Comparison of ENCODE assay signal across 16 cellular contexts in genomic region chr20:47281376-47281775, GRCh38.
A peak's percentile ranks its signal among the peaks of the same experiment; 100 is the strongest.
DNase-seq lines count a peak whose midpoint lies in the region; ATAC-seq, FAIRE-seq and TF ChIP-seq lines count a peak whose summit lies in the region.
"Had no signal": no experiment of that assay in that cellular context is flagged by ENCODE, and none has a peak within 500 bp of the region (broad histone marks: within the 10 kb centered on the region; RNA-seq: fewer than 3 reads in every experiment).

No MANE protein-coding gene starts in this region.

- CTCF ChIA-PET in MCF 10A (lab: Yijun Ruan, JAX) (interaction anchor here (0.6 to 12.2 kb wide), 5 partner anchors 9 to 587 kb away, joined by 4 to 581 read pairs (median 5); no protein-coding TSS in a partner anchor), endothelial cell of umbilical vein (lab: Charles Lee) (interaction anchor here (0.8 to 9.2 kb wide), 5 partner anchors 9 to 339 kb away, joined by 3 to 110 read pairs (median 3); no protein-coding TSS in a partner anchor), PC-3 (lab: Charles Lee) (no interaction called here)

- no TSS peak for BruUV-seq in MCF 10A (replicated peaks; lab: Mats Ljungman, UMichigan)
- no TSS peak for BruUV-seq in endothelial cell of umbilical vein (replicated peaks; lab: Mats Ljungman, UMichigan)
- no TSS peak for BruUV-seq in PC-3 (replicated peaks; lab: Mats Ljungman, UMichigan)

- no peaks in the 10 kb centered on the region for H3F3A ChIP-seq in PC-3 (ENCODE audit: low read length, unreplicated experiment)

- peaks cover 9% of the 10 kb centered on the region for H3K79me2 ChIP-seq in endothelial cell of umbilical vein (ENCODE audit: control insufficient read depth, insufficient read depth, low read length)
- no peaks in the 10 kb centered on the region for H3K79me2 ChIP-seq in PC-3 (ENCODE audit: low read length)

- 62 to 66% methylated on average over 4 of the region's 4 CpGs for WGBS in thyroid gland, 2 donors

- H3K9me1 ChIP-seq in endothelial cell of umbilical vein (replicated peaks; ENCODE audit: control insufficient read depth, extremely low read depth, insufficient read depth, low read length), result no peaks in the 10 kb centered on the region

- peaks cover 26% of the 10 kb centered on the region for H3K4me1 Mint-ChIP-seq in MCF 10A (ENCODE audit: insufficient read depth, unreplicated experiment)

- no peak overlapping the region for H3K9ac ChIP-seq in endothelial cell of umbilical vein (replicated peaks; ENCODE audit: extremely low read depth, insufficient read depth, low read length)
- no peak overlapping the region for H3K9ac ChIP-seq in PC-3 (ENCODE audit: low read length)

- H3K4me2 ChIP-seq in endothelial cell of umbilical vein (ENCODE audit: insufficient read depth, low read length) (no peak overlapping the region), PC-3 (ENCODE audit: low read length) (no peak overlapping the region)
- H3K4me2 ChIP-seq: PC-9 had no signal

- TF ChIP-seq POLR2A in breast epithelium (IDR thresholded peaks at IDR 0.05) (no peak), endothelial cell of umbilical vein (IDR thresholded peaks at IDR 0.05; ENCODE audit: low read depth, low read length) (no peak), thyroid gland (IDR thresholded peaks at IDR 0.05) (peak in 1 of 2 donors; percentile 31)

- ATAC-seq in PC-3, result no peak
- ATAC-seq: activated naive CD4-positive, alpha-beta T cell treated with anti-CD3 and anti-CD28 coated beads, Interleukin-2, amount 50 U/mL, for 72 hours; effector memory CD8-positive, alpha-beta T cell; right cardiac atrium had no signal

- H2AFZ ChIP-seq in endothelial cell of umbilical vein (ENCODE audit: low read depth, low read length) (no peak overlapping the region), PC-3 (ENCODE audit: low read length) (no peak overlapping the region)
- H2AFZ ChIP-seq: PC-9 had no signal

- TF ChIP-seq CTCF in MCF 10A (IDR thresholded peaks at IDR 0.05; ENCODE audit: unreplicated experiment) (no peak), breast epithelium (IDR thresholded peaks at IDR 0.05) (no peak), endothelial cell of umbilical vein (IDR thresholded peaks at IDR 0.05; ENCODE audit: extremely low read depth in 1 of 2, insufficient read depth in 1 of 2, low read depth in 1 of 2, low read length in 2 of 2) (no peak), thyroid gland (IDR thresholded peaks at IDR 0.05) (no peak), PC-3 (conservative IDR thresholded peaks at IDR 0.05; ENCODE audit: low read depth, low read length) (no peak)

- H3K27me3 Mint-ChIP-seq in MCF 10A (ENCODE audit: insufficient read depth, unreplicated experiment), result no peaks in the 10 kb centered on the region
- H3K27me3 Mint-ChIP-seq: effector memory CD8-positive, alpha-beta T cell had no signal

- H3K36me3 Mint-ChIP-seq in MCF 10A (ENCODE audit: insufficient read depth, unreplicated experiment), result peaks cover 96% of the 10 kb centered on the region

- H3K9me3 ChIP-seq in breast epithelium (no peaks in the 10 kb centered on the region), endothelial cell of umbilical vein (replicated peaks; ENCODE audit: control insufficient read depth, insufficient read depth, low read length) (no peaks in the 10 kb centered on the region), thyroid gland (no peaks in the 10 kb centered on the region), PC-3 (ENCODE audit: low read length) (no peaks in the 10 kb centered on the region)
- H3K9me3 ChIP-seq: transverse colon had no signal

- no peak overlapping the region for H3K4me3 Mint-ChIP-seq in MCF 10A (ENCODE audit: unreplicated experiment)
- H3K4me3 Mint-ChIP-seq: effector memory CD8-positive, alpha-beta T cell had no signal

- dilution Hi-C loops in endothelial cell of umbilical vein (cut with MboI; ENCODE audit: extremely low pct_ligation_motif_present, low sequenced_read_pairs), result no loop called here

- H3K4me1 ChIP-seq in breast epithelium (no peaks in the 10 kb centered on the region), endothelial cell of umbilical vein (ENCODE audit: control insufficient read depth, extremely low read depth, insufficient read depth, low read length) (peaks cover 10% of the 10 kb centered on the region), thyroid gland (peaks cover 36 to 49% of the 10 kb centered on the region in 2 donors), PC-3 (ENCODE audit: insufficient read depth, low read length) (peaks cover 6% of the 10 kb centered on the region; the same call in 1 of the 2 replicates)

- POLR2A ChIA-PET in MCF 10A (lab: Yijun Ruan, JAX) (interaction anchor here (0.8 to 1.6 kb wide), 6 partner anchors 10 to 176 kb away, joined by 3 to 5 read pairs (median 4); no protein-coding TSS in a partner anchor), endothelial cell of umbilical vein (lab: Charles Lee) (interaction anchor here (1.1 kb wide), 1 partner anchor 78 kb away, joined by 3 read pairs; no protein-coding TSS in a partner anchor), PC-3 (lab: Charles Lee; ENCODE audit: unreplicated experiment) (no interaction called here)

- no peak for DNase-seq in MCF 10A (ENCODE audit: unreplicated experiment)
- no peak for DNase-seq in breast epithelium (ENCODE audit: low spot score in 2 of 2)
- DNase-seq in NCI-H2171 treated with DMSO at 0.1 percent for 48 hours (lab: John Stamatoyannopoulos, UW), result peak; percentile 77
- peak; percentile 80 for DNase-seq in endothelial cell of umbilical vein (ENCODE audit: low read depth, low spot score)
- DNase-seq in thyroid gland, result no peak
- no peak for DNase-seq in NAMALWA (ENCODE audit: low spot score)
- DNase-seq in MV-4-11 (lab: John Stamatoyannopoulos, UW), result no peak
- DNase-seq in PC-3, result no peak
- DNase-seq: DMS 273 treated with DMSO at 0.1 percent for 48 hours; effector memory CD8-positive, alpha-beta T cell; NCI-H446; right cardiac atrium; stimulated activated CD4-positive, alpha-beta T cell treated with anti-CD3 and anti-CD28 coated beads, Interleukin-2, amount 100 ng/mL, for 24 hours; transverse colon had no signal

- no peak for FAIRE-seq in endothelial cell of umbilical vein (lab: Jason Lieb, UNC)

- H3K27me3 ChIP-seq in breast epithelium (no peaks in the 10 kb centered on the region), endothelial cell of umbilical vein (ENCODE audit: control insufficient read depth in 2 of 2, insufficient read depth in 2 of 2, low read length in 2 of 2) (no peaks in the 10 kb centered on the region), thyroid gland (no peaks in the 10 kb centered on the region), PC-3 (ENCODE audit: low read length) (no peaks in the 10 kb centered on the region)
- H3K27me3 ChIP-seq: transverse colon had no signal

- H3K4me3 ChIP-seq in breast epithelium (no peak overlapping the region), endothelial cell of umbilical vein (replicated peaks in 1 of 3; ENCODE audit: insufficient read depth in 1 of 3, low read depth in 1 of 3, low read length in 3 of 3) (no peak overlapping the region), thyroid gland (replicated peaks in 1 of 3) (no peak overlapping the region), PC-3 (ENCODE audit: low read length) (no peak overlapping the region)
- H3K4me3 ChIP-seq: PC-9, transverse colon had no signal

- H3K27ac ChIP-seq in breast epithelium, result no peak overlapping the region
- no peak overlapping the region for H3K27ac ChIP-seq in endothelial cell of umbilical vein (ENCODE audit: insufficient read depth, low read depth, low read length)
- peak overlapping the region; percentile 8 to 58 (median 19) for H3K27ac ChIP-seq in thyroid gland
- H3K27ac ChIP-seq in PC-3 (ENCODE audit: low read length), result no peak overlapping the region
- H3K27ac ChIP-seq: PC-9, transverse colon had no signal

- intact Hi-C loops in MCF 10A (cut with micrococcal nuclease) (no loop called here), breast epithelium (cut with DNase I; ENCODE audit: low total_unique reads) (no loop called here), endothelial cell of umbilical vein (cut with micrococcal nuclease) (no loop called here), thyroid gland (cut with DNase I) (no loop called here), PC-3 (cut with micrococcal nuclease) (no loop called here)

- no peaks in the 10 kb centered on the region for H3K9me3 Mint-ChIP-seq in MCF 10A (ENCODE audit: unreplicated experiment)
- H3K9me3 Mint-ChIP-seq: activated naive CD4-positive, alpha-beta T cell treated with anti-CD3 and anti-CD28 coated beads, Interleukin-2, amount 50 U/mL, for 72 hours; effector memory CD8-positive, alpha-beta T cell had no signal

- H3K36me3 ChIP-seq in breast epithelium (no peaks in the 10 kb centered on the region), endothelial cell of umbilical vein (ENCODE audit: control insufficient read depth in 2 of 2, extremely low read depth in 1 of 2, insufficient read depth in 2 of 2, low read length in 2 of 2) (peaks cover 11 to 35% of the 10 kb centered on the region in 2 experiments), thyroid gland (peaks cover under 1 to 3% of the 10 kb centered on the region in 2 donors), PC-3 (ENCODE audit: low read depth, low read length) (peaks cover 12% of the 10 kb centered on the region)

- peak overlapping the region; percentile 80 for H3K27ac Mint-ChIP-seq in MCF 10A (ENCODE audit: low read depth, unreplicated experiment)

- no peaks in the 10 kb centered on the region for H4K20me1 ChIP-seq in endothelial cell of umbilical vein (replicated peaks; ENCODE audit: control insufficient read depth, extremely low read depth, insufficient read depth, low read length)
- H4K20me1 ChIP-seq in PC-3 (ENCODE audit: low read length), result no peaks in the 10 kb centered on the region

- no peaks in the 10 kb centered on the region for H3K9me2 ChIP-seq in PC-3 (replicated peaks; ENCODE audit: low read length)

TF ChIP-seq in endothelial cell of umbilical vein, 7 proteins besides CTCF, POLR2A, EP300 and RAD21:
- peak; percentile 13 for TF ChIP-seq POLR2AphosphoS5 (IDR thresholded peaks at IDR 0.05; ENCODE audit: insufficient read depth, low read depth, low read length)
- TF ChIP-seq GATA2 (IDR thresholded peaks at IDR 0.05; ENCODE audit: insufficient read depth, insufficient read length, low read depth, low read length), result no peak

Comparison
In these comparisons a context has a peak if more than half of its experiments do, and no peak if none do; other contexts are left out.
1. DNase-seq: peak in NCI-H2171 treated with DMSO at 0.1 percent for 48 hours (single experiment) and endothelial cell of umbilical vein (single experiment); none in MCF 10A (single experiment), breast epithelium (0 of 2), thyroid gland (0 of 2), NAMALWA (single experiment), MV-4-11 (single experiment) and PC-3 (single experiment).
2. H3K27ac ChIP-seq: peak in thyroid gland (3 of 3); none in breast epithelium (0 of 2), endothelial cell of umbilical vein (single experiment) and PC-3 (single experiment).